Comparison of ENCODE assay signal across 12 cellular contexts in the genomic region with DNA sequence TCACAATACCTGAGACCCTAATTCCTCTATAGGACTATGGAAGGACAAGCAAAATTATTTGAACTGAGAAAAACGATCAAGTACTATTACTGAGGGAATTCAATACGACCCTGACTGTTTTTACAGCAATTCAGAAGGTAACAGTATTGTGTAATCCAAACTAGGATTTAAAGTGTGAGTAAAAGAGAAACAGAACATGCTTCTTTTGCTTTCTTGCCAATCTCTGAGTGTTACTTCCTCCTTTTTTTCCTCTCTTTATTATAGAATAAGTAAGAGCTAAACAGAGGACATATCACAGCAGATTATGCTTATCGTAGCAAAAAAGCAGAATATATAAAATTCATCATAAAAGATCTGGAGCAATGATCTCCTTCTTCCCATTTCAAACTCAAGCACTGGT.
DNase-seq lines count a peak whose midpoint lies in the region; ATAC-seq and TF ChIP-seq lines count a peak whose summit lies in the region.
"Had no signal": no experiment of that assay in that cellular context is flagged by ENCODE, and none has a peak within 500 bp of the region (broad histone marks: within the 10 kb centered on the region; RNA-seq: fewer than 3 reads in every experiment).

No MANE protein-coding gene starts in this region.

- H3K9ac ChIP-seq in SK-N-MC (ENCODE audit: insufficient read length) (peak overlapping the region; percentile 61), skeletal muscle tissue (ENCODE audit: low read depth in 1 of 3, low read length in 3 of 3) (no peak overlapping the region), Karpas-422 (ENCODE audit: low read length) (no peak overlapping the region)

- TF ChIP-seq CTCF in fibroblast of villous mesenchyme (IDR thresholded peaks at IDR 0.05; ENCODE audit: insufficient read depth, low read depth, low read length), result no peak

- no peak for ATAC-seq in HG03139 (IDR thresholded peaks at IDR 0.05; ENCODE audit: unreplicated experiment)

- H4K20me1 ChIP-seq in Karpas-422 (ENCODE audit: insufficient read depth, low read depth, low read length), result no peaks in the 10 kb centered on the region

- H3K79me2 ChIP-seq in Karpas-422 (ENCODE audit: low read length), result no peaks in the 10 kb centered on the region

- no peaks in the 10 kb centered on the region for H3K9me2 ChIP-seq in Karpas-422 (replicated peaks; ENCODE audit: insufficient read depth, low read length)

- DNase-seq in KBM-7 (peak; percentile 73), SK-N-MC (ENCODE audit: low read depth, low spot score) (no peak), fibroblast of villous mesenchyme (ENCODE audit: low read depth) (peak; percentile 63), Karpas-422 (no peak), superior temporal gyrus (ENCODE audit: extremely low spot score) (no peak), epidermal melanocyte (ENCODE audit: insufficient read length, low spot score) (no peak)
- DNase-seq: left cardiac atrium, NCI-H774, ovary had no signal

- in situ Hi-C loops in KBM-7 (cut with MboI; ENCODE audit: low pct_unique_long_range_greater_than_20kb, low sequenced_read_pairs), result no loop called here

- no peaks in the 10 kb centered on the region for H3K36me3 ChIP-seq in SK-N-MC (ENCODE audit: insufficient read depth, low read length)
- H3K36me3 ChIP-seq in skeletal muscle tissue (ENCODE audit: control insufficient read depth in 3 of 3, insufficient read depth in 3 of 3, low read length in 3 of 3), result no peaks in the 10 kb centered on the region
- no peaks in the 10 kb centered on the region for H3K36me3 ChIP-seq in Karpas-422 (ENCODE audit: insufficient read depth, low read length)
- H3K36me3 ChIP-seq: ovary, suprapubic skin had no signal

- no peaks in the 10 kb centered on the region for H3K9me3 ChIP-seq in SK-N-MC (ENCODE audit: low read depth, low read length)
- H3K9me3 ChIP-seq in skeletal muscle tissue (ENCODE audit: control insufficient read depth in 3 of 3, low read length in 3 of 3), result no peaks in the 10 kb centered on the region
- H3K9me3 ChIP-seq in Karpas-422 (ENCODE audit: low read length), result no peaks in the 10 kb centered on the region
- H3K9me3 ChIP-seq: suprapubic skin had no signal

- H3K27ac ChIP-seq in SK-N-MC (peak overlapping the region; percentile 58), skeletal muscle tissue (ENCODE audit: low read depth, low read length) (peak overlapping the region; percentile 34), Karpas-422 (ENCODE audit: low read length) (no peak overlapping the region)
- H3K27ac ChIP-seq: ovary had no signal

- H3K4me2 ChIP-seq in Karpas-422 (ENCODE audit: low read depth, low read length, poor library complexity, severe bottlenecking), result no peak overlapping the region

- H2AFZ ChIP-seq in Karpas-422 (ENCODE audit: low read length), result no peak overlapping the region

- H3K4me3 ChIP-seq in SK-N-MC (peak overlapping the region; percentile 42), fibroblast of villous mesenchyme (ENCODE audit: low read depth, low read length) (no peak overlapping the region), skeletal muscle tissue (ENCODE audit: low read length in 3 of 3) (no peak overlapping the region), Karpas-422 (ENCODE audit: low read length) (no peak overlapping the region)
- H3K4me3 ChIP-seq: ovary, suprapubic skin had no signal

- H3K27me3 ChIP-seq in skeletal muscle tissue (ENCODE audit: control insufficient read depth in 3 of 3, insufficient read depth in 3 of 3, low read length in 3 of 3) (no peaks in the 10 kb centered on the region), Karpas-422 (ENCODE audit: low read length) (no peaks in the 10 kb centered on the region)
- H3K27me3 ChIP-seq: ovary, suprapubic skin had no signal

- no peaks in the 10 kb centered on the region for H3K4me1 ChIP-seq in skeletal muscle tissue (ENCODE audit: control insufficient read depth in 3 of 3, insufficient read depth in 3 of 3, low read length in 3 of 3)
- peaks cover 3% of the 10 kb centered on the region; the same call in 1 of the 2 replicates for H3K4me1 ChIP-seq in Karpas-422 (ENCODE audit: low read length)

Comparison
In these comparisons a context has a peak if more than half of its experiments do, and no peak if none do; other contexts are left out.
1. DNase-seq: peak in KBM-7 (single experiment) and fibroblast of villous mesenchyme (single experiment); none in SK-N-MC (single experiment), Karpas-422 (single experiment), superior temporal gyrus (single experiment) and epidermal melanocyte (single experiment).